ENCODE assay signal across 8 cellular contexts in the genomic region with DNA sequence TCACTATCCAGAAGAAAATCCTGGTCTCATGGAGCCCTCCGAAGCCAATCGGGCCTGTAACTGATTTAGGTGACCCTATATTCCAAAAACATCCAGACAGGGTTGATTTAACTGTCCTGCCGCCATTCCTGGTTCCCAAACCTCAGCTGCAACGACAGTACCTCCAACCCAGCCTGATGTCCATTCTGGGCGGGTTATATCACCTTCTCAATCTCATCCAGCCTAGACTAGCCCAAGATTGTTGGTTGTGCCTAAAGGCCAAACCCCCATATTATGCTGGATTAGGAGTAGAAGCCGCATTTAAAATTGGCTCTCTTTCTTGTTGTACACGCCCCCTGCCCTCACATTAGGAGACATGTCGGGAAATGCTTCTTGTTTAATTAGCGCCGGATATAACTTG.
"Had no signal": no experiment of that assay in that cellular context is flagged by ENCODE, and none has a peak within 500 bp of the region (broad histone marks: within the 10 kb centered on the region; RNA-seq: fewer than 3 reads in every experiment).

No MANE protein-coding gene starts in this region.

- H3K9me3 Mint-ChIP-seq: HFFc6 had no signal

- H3K27ac Mint-ChIP-seq: HFFc6 had no signal

- H3K4me3 ChIP-seq: GM23248, HAP-1 had no signal

- H3K9ac ChIP-seq: GM23248, KMS-11 had no signal

- H3K36me3 ChIP-seq: HAP-1 had no signal

- H3K4me2 ChIP-seq: KMS-11 had no signal

- H3K4me3 Mint-ChIP-seq: HFFc6 had no signal

- DNase-seq: GM23248, GOT3, H7, HFFc6, IMR-90, KBM-7 had no signal

- H3K9me3 ChIP-seq: HAP-1 had no signal

- H3K27ac ChIP-seq: GM23248, KMS-11 had no signal
